Comparison of ENCODE assay signal across 33 cellular contexts in genomic region chrX:108763559-108763958, GRCh38. TPM values are rescaled to one million over a fixed set of nuclear protein-coding genes. Genes with fewer than 3 reads are reported as not detected.
"Had no signal": no experiment of that assay in that cellular context is flagged by ENCODE, and none has a peak within 500 bp of the region (broad histone marks: within the 10 kb centered on the region; RNA-seq: fewer than 3 reads in every experiment).

No MANE protein-coding gene starts in this region.

- H3K27me3 ChIP-seq: neural progenitor cell, neutrophil, right lobe of liver, stomach, upper lobe of left lung, vagina had no signal

- ATAC-seq: natural killer cell; pancreas; psoas muscle; right cardiac atrium; stimulated activated memory B cell treated with anti-CD40 and anti-IgM and Interleukin-4, amounts not matched to agents 10 μg/mL and 1 μg/mL and 100 μg/mL, for 72 hours; stimulated activated naive CD8-positive, alpha-beta T cell treated with anti-CD3 and anti-CD28 coated beads, Interleukin-15, Interleukin-2, amounts not matched to agents 100 U/mL and 50 U/mL, for 24 hours had no signal

- H3K27ac ChIP-seq: neural progenitor cell, neutrophil, pancreas, psoas muscle, right lobe of liver, skin epidermis, spleen, stomach, thoracic aorta, thyroid gland, tibial nerve, upper lobe of left lung, vagina had no signal

- H3K4me3 Mint-ChIP-seq: naive B cell; natural killer cell; nephron; neural progenitor cell; stimulated activated memory B cell treated with anti-CD40 and anti-IgM and Interleukin-4, amounts not matched to agents 10 μg/mL and 1 μg/mL and 100 μg/mL, for 72 hours had no signal

- H3K36me3 ChIP-seq: neural progenitor cell, neutrophil, pancreas, right lobe of liver, spleen, stomach, thoracic aorta, thyroid gland, tibial nerve, upper lobe of left lung, vagina had no signal

- H3K4me1 ChIP-seq: neural progenitor cell, pancreas, psoas muscle, right lobe of liver, spleen, stomach, thyroid gland, tibial nerve, upper lobe of left lung, vagina had no signal

- H3K9me3 Mint-ChIP-seq: natural killer cell; nephron; neural progenitor cell; stimulated activated memory B cell treated with anti-CD40 and anti-IgM and Interleukin-4, amounts not matched to agents 10 μg/mL and 1 μg/mL and 100 μg/mL, for 72 hours had no signal

- H3K27me3 Mint-ChIP-seq: naive B cell; progenitor cell of endocrine pancreas; stimulated activated memory B cell treated with anti-CD40 and anti-IgM and Interleukin-4, amounts not matched to agents 10 μg/mL and 1 μg/mL and 100 μg/mL, for 72 hours had no signal

- H3K36me3 Mint-ChIP-seq: naive B cell; natural killer cell; neural progenitor cell; stimulated activated memory B cell treated with anti-CD40 and anti-IgM and Interleukin-4, amounts not matched to agents 10 μg/mL and 1 μg/mL and 100 μg/mL, for 72 hours had no signal

- H3K27ac Mint-ChIP-seq: naive B cell; natural killer cell; nephron; neural progenitor cell; progenitor cell of endocrine pancreas; stimulated activated memory B cell treated with anti-CD40 and anti-IgM and Interleukin-4, amounts not matched to agents 10 μg/mL and 1 μg/mL and 100 μg/mL, for 72 hours had no signal

- DNase-seq: naive B cell; natural killer cell; nucleus accumbens; pancreas; psoas muscle; right cardiac atrium; right lobe of liver; spleen; stimulated activated CD4-positive, alpha-beta T cell treated with anti-CD3 and anti-CD28 coated beads, Interleukin-12 subunit alpha, Interleukin-12 subunit beta, amount 100 ng/mL, for 4 hours; stimulated activated CD4-positive, alpha-beta T cell treated with anti-CD3 and anti-CD28 coated beads, Interleukin-1b, Interleukin-23, amount 100 ng/mL, for 48 hours; stimulated activated CD4-positive, alpha-beta T cell treated with anti-CD3 and anti-CD28 coated beads, Interleukin-4, amount 100 ng/mL, for 1 hour; stimulated activated CD4-positive, alpha-beta T cell treated with anti-CD3 and anti-CD28 coated beads, Interleukin-4, amount 100 ng/mL, for 4 hours; stimulated activated CD8-positive, alpha-beta memory T cell treated with anti-CD3 and anti-CD28 coated beads, Interleukin-4, amount 100 ng/mL, for 48 hours; stimulated activated naive CD4-positive, alpha-beta T cell; stimulated activated naive CD8-positive, alpha-beta T cell treated with anti-CD3 and anti-CD28 coated beads, Interleukin-15, Interleukin-2, amounts not matched to agents 100 U/mL and 50 U/mL, for 24 hours; stomach; thyroid gland; trophoblast cell; upper lobe of left lung had no signal

- H3K9me3 ChIP-seq: neutrophil, pancreas, psoas muscle, right lobe of liver, spleen, stomach, thoracic aorta, thyroid gland, tibial nerve, upper lobe of left lung, vagina had no signal

- H3K4me1 Mint-ChIP-seq: naive B cell; natural killer cell; nephron; neural progenitor cell; stimulated activated memory B cell treated with anti-CD40 and anti-IgM and Interleukin-4, amounts not matched to agents 10 μg/mL and 1 μg/mL and 100 μg/mL, for 72 hours had no signal

- H3K4me3 ChIP-seq: neural progenitor cell, pancreas, psoas muscle, right lobe of liver, skin epidermis, smooth muscle cell, spleen, stomach, thoracic aorta, thyroid gland, tibial nerve, upper lobe of left lung, vagina had no signal

RNA-seq across cellular contexts. Expression of gene IRS4, which starts 27.2 kb away (rescaled TPM):
- total RNA-seq: myocyte, natural killer cell, omental fat pad, psoas muscle, renal cortical epithelial cell, right cardiac atrium, right lobe of liver, subcutaneous adipose tissue, thoracic aorta had no signal
- polyA plus RNA-seq: pancreas, psoas muscle, right cardiac atrium, spleen, stomach had no signal
